In genomic region chr15:78228356-78228996, GRCh38 we compare ENCODE assay signal across 36 cellular contexts. TPM values are rescaled to one million over a fixed set of nuclear protein-coding genes. Genes with fewer than 3 reads are reported as not detected.
"Had no signal": no experiment of that assay in that cellular context is flagged by ENCODE, and none has a peak within 500 bp of the region (broad histone marks: within the 10 kb centered on the region; RNA-seq: fewer than 3 reads in every experiment).

No MANE protein-coding gene starts in this region.

- H3K27ac ChIP-seq: ascending aorta, breast epithelium, cardiac muscle cell, colonic mucosa, epithelial cell of prostate, esophagus squamous epithelium, gastroesophageal sphincter, WERI-Rb-1 had no signal

- H3K4me1 Mint-ChIP-seq: activated naive CD4-positive, alpha-beta T cell treated with anti-CD3 and anti-CD28 coated beads, Interleukin-2, amount 10 ng/mL, durations not matched to agents 7 days and 5 days had no signal

- DNase-seq: activated CD4-positive, alpha-beta memory T cell treated with anti-CD3 and anti-CD28 coated beads for 36 hours; activated CD4-positive, alpha-beta T cell treated with anti-CD3 and anti-CD28 coated beads for 36 hours; activated CD4-positive, alpha-beta T cell treated with anti-CD3 and anti-CD28 coated beads, Interleukin-2, amount 10 ng/mL, durations not matched to agents 24 days and 14 days; activated CD4-positive, CD25-positive, alpha-beta regulatory T cell; activated CD4-positive, CD25-positive, alpha-beta regulatory T cell treated with anti-CD3 and anti-CD28 coated beads, Interleukin-2, amount 50 U/mL, for 72 hours; activated CD8-positive, alpha-beta memory T cell treated with anti-CD3 and anti-CD28 coated beads, Interleukin-2, amount 10 ng/mL, durations not matched to agents 7 days and 5 days; activated CD8-positive, alpha-beta memory T cell treated with anti-CD3 and anti-CD28 coated beads, Interleukin-2, amount 50 U/mL, for 4 hours; activated CD8-positive, alpha-beta T cell treated with anti-CD3 and anti-CD28 coated beads, Interleukin-2, amount 10 ng/mL, durations not matched to agents 7 days and 5 days; activated gamma-delta T cell; activated naive CD4-positive, alpha-beta T cell; activated naive CD4-positive, alpha-beta T cell treated with anti-CD3 and anti-CD28 coated beads, Interleukin-2, amount 10 ng/mL, durations not matched to agents 7 days and 5 days; activated naive CD8-positive, alpha-beta T cell treated with anti-CD3 and anti-CD28 coated beads, Interleukin-2, amount 10 ng/mL, durations not matched to agents 7 days and 5 days; activated T-cell treated with anti-CD3 and anti-CD28 coated beads, Interleukin-2, amount 50 U/mL, for 24 hours; activated T-cell treated with anti-CD3 and anti-CD28 coated beads, Interleukin-2, amount 50 U/mL, for 72 hours; central memory CD4-positive, alpha-beta T cell; cerebellar nuclear complex; colonic mucosa; effector CD8-positive, alpha-beta T cell; esophagus squamous epithelium; foreskin melanocyte; T-helper 1 cell; T-helper 17 cell; T1000 had no signal

- H3K9me3 Mint-ChIP-seq: activated CD4-positive, alpha-beta memory T cell treated with anti-CD3 and anti-CD28 coated beads for 36 hours; activated naive CD4-positive, alpha-beta T cell treated with anti-CD3 and anti-CD28 coated beads, Interleukin-2, amount 10 ng/mL, durations not matched to agents 7 days and 5 days; activated naive CD4-positive, alpha-beta T cell treated with anti-CD3 and anti-CD28 coated beads, Interleukin-2, amount 50 U/mL, for 72 hours; activated naive CD8-positive, alpha-beta T cell treated with anti-CD3 and anti-CD28 coated beads, Interleukin-2, amount 10 ng/mL, durations not matched to agents 7 days and 5 days; activated T-cell treated with anti-CD3 and anti-CD28 coated beads, Interleukin-2, amount 50 U/mL, for 24 hours; activated T-cell treated with anti-CD3 and anti-CD28 coated beads, Interleukin-2, amount 50 U/mL, for 72 hours had no signal

- ATAC-seq: activated CD4-positive, alpha-beta T cell treated with anti-CD3 and anti-CD28 coated beads for 36 hours; activated CD8-positive, alpha-beta memory T cell treated with anti-CD3 and anti-CD28 coated beads, Interleukin-2, amount 10 ng/mL, durations not matched to agents 7 days and 5 days; activated CD8-positive, alpha-beta T cell treated with anti-CD3 and anti-CD28 coated beads, Interleukin-2, amount 10 ng/mL, durations not matched to agents 7 days and 5 days; activated naive CD4-positive, alpha-beta T cell treated with anti-CD3 and anti-CD28 coated beads, Interleukin-2, amount 50 U/mL, for 72 hours; activated T-cell treated with anti-CD3 and anti-CD28 coated beads, Interleukin-2, amount 50 U/mL, for 72 hours; gastroesophageal sphincter; T-helper 17 cell had no signal

- H3K27me3 ChIP-seq: ascending aorta, cardiac muscle cell, colonic mucosa, gastroesophageal sphincter had no signal

- H3K4me3 ChIP-seq: ascending aorta, breast epithelium, cardiac muscle cell, colonic mucosa, esophagus squamous epithelium, gastroesophageal sphincter had no signal

- H3K4me1 ChIP-seq: ascending aorta, breast epithelium, colonic mucosa had no signal

- H3K36me3 Mint-ChIP-seq: activated CD4-positive, alpha-beta memory T cell treated with anti-CD3 and anti-CD28 coated beads for 36 hours; activated naive CD4-positive, alpha-beta T cell treated with anti-CD3 and anti-CD28 coated beads, Interleukin-2, amount 10 ng/mL, durations not matched to agents 7 days and 5 days; activated naive CD4-positive, alpha-beta T cell treated with anti-CD3 and anti-CD28 coated beads, Interleukin-2, amount 50 U/mL, for 72 hours; activated naive CD8-positive, alpha-beta T cell treated with anti-CD3 and anti-CD28 coated beads, Interleukin-2, amount 10 ng/mL, durations not matched to agents 7 days and 5 days had no signal

- H3K27me3 Mint-ChIP-seq: activated CD4-positive, alpha-beta T cell treated with anti-CD3 and anti-CD28 coated beads for 36 hours; activated T-cell treated with anti-CD3 and anti-CD28 coated beads, Interleukin-2, amount 50 U/mL, for 24 hours; brain had no signal

- H3K36me3 ChIP-seq: ascending aorta, breast epithelium, cardiac muscle cell, colonic mucosa, esophagus squamous epithelium, gastroesophageal sphincter, WERI-Rb-1 had no signal

- H3K4me3 Mint-ChIP-seq: activated CD4-positive, alpha-beta memory T cell treated with anti-CD3 and anti-CD28 coated beads for 36 hours; activated CD4-positive, alpha-beta T cell treated with anti-CD3 and anti-CD28 coated beads for 36 hours; activated CD4-positive, alpha-beta T cell treated with anti-CD3 and anti-CD28 coated beads, Interleukin-2, amount 10 ng/mL, durations not matched to agents 24 days and 14 days; activated CD8-positive, alpha-beta memory T cell treated with anti-CD3 and anti-CD28 coated beads, Interleukin-2, amount 10 ng/mL, durations not matched to agents 7 days and 5 days; activated CD8-positive, alpha-beta T cell treated with anti-CD3 and anti-CD28 coated beads, Interleukin-2, amount 10 ng/mL, durations not matched to agents 7 days and 5 days; activated naive CD4-positive, alpha-beta T cell treated with anti-CD3 and anti-CD28 coated beads, Interleukin-2, amount 10 ng/mL, durations not matched to agents 7 days and 5 days; activated naive CD8-positive, alpha-beta T cell treated with anti-CD3 and anti-CD28 coated beads, Interleukin-2, amount 10 ng/mL, durations not matched to agents 7 days and 5 days; activated T-cell treated with anti-CD3 and anti-CD28 coated beads, Interleukin-2, amount 50 U/mL, for 24 hours; activated T-cell treated with anti-CD3 and anti-CD28 coated beads, Interleukin-2, amount 50 U/mL, for 72 hours; brain; T-helper 17 cell; T-helper 2 cell treated with Interferon-gamma antibody and Interleukin-4, amounts not matched to agents 5 μg/mL and 100 μg/mL, for 36 hours had no signal

- H3K9me3 ChIP-seq: ascending aorta, breast epithelium, colonic mucosa, esophagus squamous epithelium had no signal

- H3K27ac Mint-ChIP-seq: activated CD4-positive, alpha-beta memory T cell treated with anti-CD3 and anti-CD28 coated beads for 36 hours; activated CD4-positive, alpha-beta T cell treated with anti-CD3 and anti-CD28 coated beads for 36 hours; activated CD4-positive, alpha-beta T cell treated with anti-CD3 and anti-CD28 coated beads, Interleukin-2, amount 10 ng/mL, durations not matched to agents 24 days and 14 days; activated CD8-positive, alpha-beta memory T cell treated with anti-CD3 and anti-CD28 coated beads, Interleukin-2, amount 10 ng/mL, durations not matched to agents 7 days and 5 days; activated CD8-positive, alpha-beta T cell treated with anti-CD3 and anti-CD28 coated beads, Interleukin-2, amount 10 ng/mL, durations not matched to agents 7 days and 5 days; activated naive CD4-positive, alpha-beta T cell treated with anti-CD3 and anti-CD28 coated beads, Interleukin-2, amount 10 ng/mL, durations not matched to agents 7 days and 5 days; activated naive CD4-positive, alpha-beta T cell treated with anti-CD3 and anti-CD28 coated beads, Interleukin-2, amount 50 U/mL, for 72 hours; activated naive CD8-positive, alpha-beta T cell treated with anti-CD3 and anti-CD28 coated beads, Interleukin-2, amount 10 ng/mL, durations not matched to agents 7 days and 5 days; activated T-cell treated with anti-CD3 and anti-CD28 coated beads, Interleukin-2, amount 50 U/mL, for 24 hours; activated T-cell treated with anti-CD3 and anti-CD28 coated beads, Interleukin-2, amount 50 U/mL, for 72 hours; brain; T-helper 17 cell; T-helper 2 cell treated with Interferon-gamma antibody and Interleukin-4, amounts not matched to agents 5 μg/mL and 100 μg/mL, for 36 hours had no signal

RNA-seq across cellular contexts. Expression of gene ACSBG1, which starts 5.9 kb away (rescaled TPM):
- total RNA-seq: activated CD4-positive, alpha-beta T cell treated with anti-CD3 and anti-CD28 coated beads, Interleukin-2, amount 10 ng/mL, durations not matched to agents 24 days and 14 days; activated CD8-positive, alpha-beta memory T cell treated with anti-CD3 and anti-CD28 coated beads for 36 hours; activated naive CD4-positive, alpha-beta T cell treated with anti-CD3 and anti-CD28 coated beads, Interleukin-2, amount 50 U/mL, for 72 hours; ascending aorta; dermis microvascular lymphatic vessel endothelial cell; endothelial cell of umbilical vein; fibroblast of lung had no signal
- polyA plus RNA-seq: endothelial cell of umbilical vein, fibroblast of lung had no signal
